ENCODE assay signal across 8 cellular contexts in genomic region chr3:182212479-182213076, GRCh38.
DNase-seq lines count a peak whose midpoint lies in the region; ATAC-seq, FAIRE-seq and TF ChIP-seq lines count a peak whose summit lies in the region.

No MANE protein-coding gene starts in this region.

- H4K20me1 ChIP-seq in astrocyte (ENCODE audit: insufficient read depth, low read length) (no peaks in the 10 kb centered on the region), HepG2 (ENCODE audit: insufficient read depth, low read length) (no peaks in the 10 kb centered on the region)

- H3K27me3 ChIP-seq in astrocyte (ENCODE audit: insufficient read depth, low read length) (no peaks in the 10 kb centered on the region), HepG2 (ENCODE audit: control insufficient read depth in 1 of 2, insufficient read depth in 2 of 2, low read length in 2 of 2) (no peaks in the 10 kb centered on the region)

- POLR2A ChIA-PET in HepG2 (lab: Yijun Ruan, JAX) = interaction anchor here (0.9 to 1.3 kb wide), 3 partner anchors 31 to 65 kb away, joined by 3 to 4 read pairs (median 3); no protein-coding TSS in a partner anchor

- ATAC-seq in HepG2 (peak; percentile 98), T-helper 17 cell (no peak)

- no peaks in the 10 kb centered on the region for H3K27me3 Mint-ChIP-seq in astrocyte (ENCODE audit: low read depth, unreplicated experiment)
- no peaks in the 10 kb centered on the region for H3K27me3 Mint-ChIP-seq in T-helper 17 cell

- no peak for TF ChIP-seq RAD21 in HepG2 (CRISPR knock-in tag; IDR thresholded peaks at IDR 0.05)

- no peaks in the 10 kb centered on the region for H3K36me3 Mint-ChIP-seq in astrocyte (ENCODE audit: low read depth, unreplicated experiment)
- H3K36me3 Mint-ChIP-seq in T-helper 17 cell (ENCODE audit: low read depth) = no peaks in the 10 kb centered on the region

- TF ChIP-seq CTCF in astrocyte (IDR thresholded peaks at IDR 0.05; ENCODE audit: insufficient read depth, low read depth, low read length) = no peak
- TF ChIP-seq CTCF in HepG2 (CRISPR knock-in tag; IDR thresholded peaks at IDR 0.05) = no peak

- no peak for TF ChIP-seq POLR2A in HepG2 (IDR thresholded peaks at IDR 0.05; ENCODE audit: insufficient read depth in 1 of 2, low read depth in 2 of 2, low read length in 2 of 2)

- H3K4me1 ChIP-seq in astrocyte (ENCODE audit: insufficient read depth, low read length) (peaks cover 16% of the 10 kb centered on the region), HepG2 (ENCODE audit: insufficient read depth, low read length) (peaks cover 54% of the 10 kb centered on the region)

- FAIRE-seq in astrocyte (lab: Jason Lieb, UNC) = no peak
- FAIRE-seq in HepG2 (lab: Jason Lieb, UNC) = peak; percentile 91

- no TSS peak for BruUV-seq in HepG2 (replicated peaks; lab: Mats Ljungman, UMichigan)

- WGBS in HepG2 (ENCODE audit: low lambda C conversion rate) = 0% methylated on average over 1 of the region's 4 CpGs

- TF ChIP-seq EP300 in HepG2 (IDR thresholded peaks at IDR 0.05; ENCODE audit: low read depth in 2 of 2, low read length in 2 of 2) (peak in 1 of 2 experiments; percentile 82; a peak in 1 of 4 replicates), HepG2 (CRISPR knock-in tag; IDR thresholded peaks at IDR 0.05; ENCODE audit: borderline replicate concordance) (peak; percentile 91)

- in situ Hi-C loops in HepG2 (cut with HindIII; ENCODE audit: extremely low pct_ligation_motif_present, low pct_unique_long_range_greater_than_20kb) = no loop called here

- H3K27ac ChIP-seq in astrocyte (ENCODE audit: low read depth, low read length) = peak overlapping the region; percentile 75
- peak overlapping the region; percentile 48 for H3K27ac ChIP-seq in HepG2 (ENCODE audit: extremely low read length, insufficient read depth, low read length)

- H3K9me3 Mint-ChIP-seq in astrocyte (ENCODE audit: unreplicated experiment) = no peaks in the 10 kb centered on the region

- intact Hi-C loops in HepG2 (cut with micrococcal nuclease; ENCODE audit: unreplicated experiment) = loop anchor here (1.0 kb wide), 2 partner anchors 32 to 76 kb away; no protein-coding TSS in a partner anchor

- H3K27ac Mint-ChIP-seq in astrocyte (ENCODE audit: unreplicated experiment) (peak overlapping the region; percentile 50), T-helper 17 cell (no peak overlapping the region)

- no peaks in the 10 kb centered on the region for H3K36me3 ChIP-seq in astrocyte (ENCODE audit: insufficient read depth, low read length)
- no peaks in the 10 kb centered on the region for H3K36me3 ChIP-seq in HepG2 (replicated peaks in 1 of 2; ENCODE audit: control insufficient read depth in 1 of 2, insufficient read depth in 2 of 2, low read length in 2 of 2)

- H3K4me3 Mint-ChIP-seq in astrocyte (ENCODE audit: unreplicated experiment) (no peak overlapping the region), T-helper 17 cell (no peak overlapping the region)

- H3K4me1 Mint-ChIP-seq in astrocyte (ENCODE audit: low read depth, unreplicated experiment) = peaks cover 15% of the 10 kb centered on the region
- H3K4me1 Mint-ChIP-seq in T-helper 17 cell = no peaks in the 10 kb centered on the region

- no peak overlapping the region for H3K9ac ChIP-seq in astrocyte (ENCODE audit: low read length)
- H3K9ac ChIP-seq in HepG2 (ENCODE audit: insufficient read depth, low read depth, low read length) = no peak overlapping the region

- H3K4me2 ChIP-seq in astrocyte (ENCODE audit: low read length) (peak overlapping the region; percentile 42), HepG2 (ENCODE audit: low read depth, low read length) (peak overlapping the region; percentile 44)

- H2AFZ ChIP-seq in astrocyte (ENCODE audit: low read depth, low read length) (no peak overlapping the region), HepG2 (ENCODE audit: low read length) (no peak overlapping the region)

- DNase-seq in DMS153 treated with DMSO at 0.1 percent for 48 hours (lab: John Stamatoyannopoulos, UW; ENCODE audit: unreplicated experiment) (peak; percentile 74), NCI-H2081 (lab: John Stamatoyannopoulos, UW) (peak; percentile 92 to 99), astrocyte (ENCODE audit: low read depth) (peak; percentile 98), HepG2 (ENCODE audit: low spot score) (peak; percentile 96), T-helper 17 cell (no peak), globus pallidus (ENCODE audit: low spot score) (no peak), superior temporal gyrus (ENCODE audit: extremely low spot score) (no peak)
- no peak for DNase-seq in NK-92 treated with Interleukin-12 subunit alpha and Interleukin-12 subunit beta, amount 100 ng/mL, for 24 hours (lab: John Stamatoyannopoulos, UW)

- H3K4me3 ChIP-seq in astrocyte (ENCODE audit: insufficient read depth, low read depth, low read length) (no peak overlapping the region), HepG2 (replicated peaks in 1 of 3; ENCODE audit: insufficient read depth in 1 of 3, low read depth in 2 of 3, low read length in 3 of 3) (no peak overlapping the region)

- CTCF ChIA-PET in HepG2 (lab: Yijun Ruan, JAX; ENCODE audit: low intra/inter-chr PET ratio, low total read pairs) = no interaction called here

- H3K79me2 ChIP-seq in astrocyte (ENCODE audit: insufficient read depth, low read length) = no peaks in the 10 kb centered on the region
- H3K79me2 ChIP-seq in HepG2 (ENCODE audit: insufficient read depth, low read length) = no peaks in the 10 kb centered on the region

- H3K9me3 ChIP-seq in astrocyte (ENCODE audit: insufficient read depth, low read depth, low read length) (no peaks in the 10 kb centered on the region), HepG2 (ENCODE audit: low read length) (no peaks in the 10 kb centered on the region), T-helper 17 cell (ENCODE audit: control insufficient read depth, low read length, poor library complexity, severe bottlenecking) (no peaks in the 10 kb centered on the region)

TF ChIP-seq in HepG2, 621 proteins besides CTCF, POLR2A, EP300 and RAD21 (continues in another document):
- TF ChIP-seq ZNF619 (CRISPR knock-in tag; IDR thresholded peaks at IDR 0.05) (no peak), GTF3A (CRISPR knock-in tag; conservative IDR thresholded peaks at IDR 0.05) (no peak), KLF6 (CRISPR knock-in tag; IDR thresholded peaks at IDR 0.05) (no peak), ZNF503 (CRISPR knock-in tag; IDR thresholded peaks at IDR 0.05) (peak; percentile 41; the same call in 1 of the 2 replicates), ISX (CRISPR knock-in tag; conservative IDR thresholded peaks at IDR 0.05) (no peak), RFXAP (CRISPR knock-in tag; IDR thresholded peaks at IDR 0.05; ENCODE audit: borderline replicate concordance) (0 out of 2 replicates have a peak, but pooled peaks have one; percentile 24), HOXA3 (CRISPR knock-in tag; IDR thresholded peaks at IDR 0.05) (peak; percentile 46; the same call in 1 of the 2 replicates), KMT2A (CRISPR knock-in tag; IDR thresholded peaks at IDR 0.05) (no peak), CHD4 (IDR thresholded peaks at IDR 0.05; ENCODE audit: borderline replicate concordance, low read length) (0 out of 2 replicates have a peak, but pooled peaks have one; percentile 26), ZFP37 (CRISPR knock-in tag; IDR thresholded peaks at IDR 0.05; ENCODE audit: borderline replicate concordance) (no peak), ZNF317 (CRISPR knock-in tag; IDR thresholded peaks at IDR 0.05) (no peak), SMAD1 (CRISPR knock-in tag; IDR thresholded peaks at IDR 0.05; ENCODE audit: borderline replicate concordance, low read depth) (no peak), FOXJ3 (CRISPR knock-in tag; IDR thresholded peaks at IDR 0.05; ENCODE audit: borderline replicate concordance) (0 out of 2 replicates have a peak, but pooled peaks have one; percentile 37), BRCA1 (CRISPR knock-in tag; IDR thresholded peaks at IDR 0.05) (0 out of 2 replicates have a peak, but pooled peaks have one; percentile 46), ZSCAN30 (CRISPR knock-in tag; IDR thresholded peaks at IDR 0.05) (no peak), ZNF468 (CRISPR knock-in tag; IDR thresholded peaks at IDR 0.05) (no peak), ZSCAN21 (CRISPR knock-in tag; IDR thresholded peaks at IDR 0.05; ENCODE audit: borderline replicate concordance) (no peak), HDAC1 (CRISPR knock-in tag; IDR thresholded peaks at IDR 0.05) (peak; percentile 56; the same call in 1 of the 2 replicates)
- TF ChIP-seq, protein P1, sequence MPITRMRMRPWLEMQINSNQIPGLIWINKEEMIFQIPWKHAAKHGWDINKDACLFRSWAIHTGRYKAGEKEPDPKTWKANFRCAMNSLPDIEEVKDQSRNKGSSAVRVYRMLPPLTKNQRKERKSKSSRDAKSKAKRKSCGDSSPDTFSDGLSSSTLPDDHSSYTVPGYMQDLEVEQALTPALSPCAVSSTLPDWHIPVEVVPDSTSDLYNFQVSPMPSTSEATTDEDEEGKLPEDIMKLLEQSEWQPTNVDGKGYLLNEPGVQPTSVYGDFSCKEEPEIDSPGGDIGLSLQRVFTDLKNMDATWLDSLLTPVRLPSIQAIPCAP (CRISPR knock-in tag; IDR thresholded peaks at IDR 0.05; ENCODE audit: low read depth) = no peak
- TF ChIP-seq, protein P2, sequence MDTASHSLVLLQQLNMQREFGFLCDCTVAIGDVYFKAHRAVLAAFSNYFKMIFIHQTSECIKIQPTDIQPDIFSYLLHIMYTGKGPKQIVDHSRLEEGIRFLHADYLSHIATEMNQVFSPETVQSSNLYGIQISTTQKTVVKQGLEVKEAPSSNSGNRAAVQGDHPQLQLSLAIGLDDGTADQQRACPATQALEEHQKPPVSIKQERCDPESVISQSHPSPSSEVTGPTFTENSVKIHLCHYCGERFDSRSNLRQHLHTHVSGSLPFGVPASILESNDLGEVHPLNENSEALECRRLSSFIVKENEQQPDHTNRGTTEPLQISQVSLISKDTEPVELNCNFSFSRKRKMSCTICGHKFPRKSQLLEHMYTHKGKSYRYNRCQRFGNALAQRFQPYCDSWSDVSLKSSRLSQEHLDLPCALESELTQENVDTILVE (CRISPR knock-in tag; IDR thresholded peaks at IDR 0.05) = 0 out of 2 replicates have a peak, but pooled peaks have one; percentile 50

Comparison
In these comparisons a context has a peak if more than half of its experiments do, and no peak if none do; other contexts are left out.
1. DNase-seq: peak in DMS153 treated with DMSO at 0.1 percent for 48 hours (single experiment), NCI-H2081 (2 of 2), astrocyte (single experiment) and HepG2 (single experiment); none in T-helper 17 cell (0 of 3), globus pallidus (single experiment), NK-92 treated with Interleukin-12 subunit alpha and Interleukin-12 subunit beta, amount 100 ng/mL, for 24 hours (single experiment) and superior temporal gyrus (single experiment).